2 cellular contexts compared by ENCODE assay signal in genomic region chr12:2243275-2243674, GRCh38.
TF ChIP-seq lines count a peak whose summit lies in the region.

No MANE protein-coding gene starts in this region.

TF ChIP-seq in GM23338, 12 proteins besides CTCF, POLR2A, EP300 and RAD21 (continued from another document):
- TF ChIP-seq REST (IDR thresholded peaks at IDR 0.05; ENCODE audit: unreplicated experiment) (no peak), ETS1 (IDR thresholded peaks at IDR 0.05) (no peak), ZNF114 (CRISPR knock-in tag; IDR thresholded peaks at IDR 0.05) (no peak), CREB1 (CRISPR knock-in tag; IDR thresholded peaks at IDR 0.05; ENCODE audit: low read depth) (no peak), ZNF462 (CRISPR knock-in tag; IDR thresholded peaks at IDR 0.05) (no peak)

TF ChIP-seq in neural cell, 6 proteins besides CTCF, POLR2A, EP300 and RAD21 (continued from another document):
- no peak for TF ChIP-seq REST (IDR thresholded peaks at IDR 0.05; ENCODE audit: borderline replicate concordance)
- no peak for TF ChIP-seq POLR2AphosphoS5 (IDR thresholded peaks at IDR 0.05)
- no peak for TF ChIP-seq EZH2 (IDR thresholded peaks at IDR 0.05; ENCODE audit: borderline replicate concordance, insufficient read depth, low read length, poor library complexity, severe bottlenecking)
- TF ChIP-seq SMC3 (conservative IDR thresholded peaks at IDR 0.05; ENCODE audit: poor library complexity), result no peak
- TF ChIP-seq TAF1 (IDR thresholded peaks at IDR 0.05; ENCODE audit: low read depth), result no peak
